In genomic region chr1:177854951-177855350, GRCh38 we compare ENCODE assay signal across 13 cellular contexts.
DNase-seq lines count a peak whose midpoint lies in the region; ATAC-seq, FAIRE-seq and TF ChIP-seq lines count a peak whose summit lies in the region.
"Had no signal": no experiment of that assay in that cellular context is flagged by ENCODE, and none has a peak within 500 bp of the region (broad histone marks: within the 10 kb centered on the region; RNA-seq: fewer than 3 reads in every experiment).

No MANE protein-coding gene starts in this region.

- H3K9me1 ChIP-seq in IMR-90 (ENCODE audit: insufficient read depth, low read length): no peaks in the 10 kb centered on the region

- H2BK15ac ChIP-seq in IMR-90 (ENCODE audit: low read depth, low read length): no peak overlapping the region

- H2BK20ac ChIP-seq in IMR-90 (ENCODE audit: low read depth, low read length): no peak overlapping the region

- H3K4me1 ChIP-seq in IMR-90 (ENCODE audit: control insufficient read depth, insufficient read depth, low read length) (0 out of 2 replicates have a peak, but pooled peaks cover 2% of the 10 kb centered on the region), left ventricle myocardium inferior (no peaks in the 10 kb centered on the region), kidney (ENCODE audit: control insufficient read depth in 1 of 2, insufficient read depth in 1 of 2, low read depth in 1 of 2, low read length in 2 of 2) (peaks cover 0 to 5% of the 10 kb centered on the region in 2 donors)
- H3K4me1 ChIP-seq: A549, BE2C had no signal

- no peak overlapping the region for H3K18ac ChIP-seq in IMR-90 (ENCODE audit: low read depth, low read length)

- no peak overlapping the region for H3K27ac ChIP-seq in IMR-90 (ENCODE audit: insufficient read depth, low read length)
- no peak overlapping the region for H3K27ac ChIP-seq in left ventricle myocardium inferior (replicated peaks)
- no peak overlapping the region for H3K27ac ChIP-seq in kidney (ENCODE audit: low read depth in 2 of 2, low read length in 2 of 2)
- H3K27ac ChIP-seq: A549, C4-2B had no signal

- H3K9me3 ChIP-seq in IMR-90 (ENCODE audit: control insufficient read depth, insufficient read depth, low read length) (no peaks in the 10 kb centered on the region), left ventricle myocardium inferior (replicated peaks) (no peaks in the 10 kb centered on the region), kidney (ENCODE audit: control insufficient read depth in 1 of 2, low read length in 2 of 2) (no peaks in the 10 kb centered on the region)
- H3K9me3 ChIP-seq: A549, BE2C had no signal

- no peak overlapping the region for H4K8ac ChIP-seq in IMR-90 (ENCODE audit: low read depth in 2 of 2, low read length in 2 of 2)

- POLR2A ChIA-PET in IMR-90 (lab: Charles Lee; ENCODE audit: unreplicated experiment): no interaction called here

- H3K56ac ChIP-seq in IMR-90 (ENCODE audit: extremely low read depth, insufficient read depth, low read length): no peak overlapping the region

- BruUV-seq in IMR-90 (replicated peaks; lab: Mats Ljungman, UMichigan): no TSS peak

- H3K79me1 ChIP-seq in IMR-90 (ENCODE audit: low read depth in 1 of 2, low read length in 2 of 2): no peaks in the 10 kb centered on the region

- dilution Hi-C loops in IMR-90 (cut with HindIII; ENCODE audit: low sequenced_read_pairs, unreplicated experiment): no loop called here

- H3K4ac ChIP-seq in IMR-90 (ENCODE audit: low read depth, low read length): no peak overlapping the region

- no peak for DNase-seq in IMR-90
- DNase-seq in bronchial epithelial cell (ENCODE audit: low read depth): peak; percentile 17
- DNase-seq in left ventricle myocardium inferior: no peak
- DNase-seq in renal cortical epithelial cell (ENCODE audit: low read depth): peak; percentile 8
- DNase-seq in kidney: no peak
- DNase-seq: BE2C; CD4-positive, alpha-beta memory T cell; GF-D8; H7 had no signal

- no peaks in the 10 kb centered on the region for H4K20me1 ChIP-seq in IMR-90 (ENCODE audit: insufficient read depth, low read length)

- H3K27me3 ChIP-seq in IMR-90 (ENCODE audit: control insufficient read depth, insufficient read depth, low read length) (no peaks in the 10 kb centered on the region), bronchial epithelial cell (ENCODE audit: control insufficient read depth, insufficient read depth, low read length) (no peaks in the 10 kb centered on the region), left ventricle myocardium inferior (ENCODE audit: low read depth) (no peaks in the 10 kb centered on the region)
- H3K27me3 ChIP-seq: BE2C had no signal

- in situ Hi-C loops in IMR-90 (cut with MboI; ENCODE audit: low sequenced_read_pairs): no loop called here

- no peak overlapping the region for H3K23ac ChIP-seq in IMR-90 (ENCODE audit: low read depth, low read length)

- no peak overlapping the region for H2AFZ ChIP-seq in IMR-90 (replicated peaks; ENCODE audit: low read length, poor library complexity)
- H2AFZ ChIP-seq: GM23338 had no signal

- FAIRE-seq in bronchial epithelial cell (lab: Jason Lieb, UNC) (no peak), kidney (lab: Jason Lieb, UNC) (no peak)
- FAIRE-seq: A549 had no signal

- no peak for TF ChIP-seq RAD21 in IMR-90 (IDR thresholded peaks at IDR 0.05; ENCODE audit: low read length)

- H3K4me2 ChIP-seq in IMR-90 (ENCODE audit: low read depth, low read length): no peak overlapping the region
- H3K4me2 ChIP-seq: A549, GM23338 had no signal

- no peak overlapping the region for H4K5ac ChIP-seq in IMR-90 (ENCODE audit: low read depth, low read length)

- no peak overlapping the region for H2AK5ac ChIP-seq in IMR-90 (ENCODE audit: low read depth, low read length)

- no peak overlapping the region for H2BK5ac ChIP-seq in IMR-90 (ENCODE audit: low read depth, low read length, poor library complexity, severe bottlenecking)

- intact Hi-C loops in IMR-90 (cut with micrococcal nuclease) (no loop called here), left ventricle myocardium inferior (cut with micrococcal nuclease) (no loop called here), kidney (cut with DNase I) (no loop called here)

- H3K14ac ChIP-seq in IMR-90 (replicated peaks; ENCODE audit: low read depth, low read length): 0 out of 2 replicates have a peak overlapping the region, but pooled peaks have one; percentile 14

- no peaks in the 10 kb centered on the region for H3K36me3 ChIP-seq in IMR-90 (ENCODE audit: control insufficient read depth, insufficient read depth, low read length)
- H3K36me3 ChIP-seq in bronchial epithelial cell (ENCODE audit: control insufficient read depth, insufficient read depth, low read length): no peaks in the 10 kb centered on the region
- H3K36me3 ChIP-seq in left ventricle myocardium inferior: no peaks in the 10 kb centered on the region
- no peaks in the 10 kb centered on the region for H3K36me3 ChIP-seq in kidney (ENCODE audit: control insufficient read depth in 1 of 2, insufficient read depth in 2 of 2, low read length in 2 of 2)
- H3K36me3 ChIP-seq: BE2C had no signal

- H4K91ac ChIP-seq in IMR-90 (ENCODE audit: insufficient read depth, low read depth, low read length): no peak overlapping the region

- no peak overlapping the region for H2AK9ac ChIP-seq in IMR-90 (replicated peaks; ENCODE audit: low read depth, low read length, poor library complexity)

- TF ChIP-seq CTCF in IMR-90 (conservative IDR thresholded peaks at IDR 0.05; ENCODE audit: low read depth, low read length) (no peak), bronchial epithelial cell (IDR thresholded peaks at IDR 0.05; ENCODE audit: insufficient read depth, low read length, severe bottlenecking) (no peak), left ventricle myocardium inferior (IDR thresholded peaks at IDR 0.05; ENCODE audit: borderline replicate concordance) (peak; percentile 44), kidney (IDR thresholded peaks at IDR 0.05; ENCODE audit: borderline replicate concordance, extremely low read depth, insufficient read depth) (no peak)

- no peak overlapping the region for H2BK120ac ChIP-seq in IMR-90 (ENCODE audit: low read depth, low read length)

- no peak for ATAC-seq in IMR-90 (ENCODE audit: low read depth)
- ATAC-seq in HG02852 (IDR thresholded peaks at IDR 0.05; ENCODE audit: unreplicated experiment): no peak
- ATAC-seq: A549, GM23338 had no signal

- TF ChIP-seq POLR2A in IMR-90 (IDR thresholded peaks at IDR 0.05; ENCODE audit: low read depth, low read length): no peak

- H3K4me3 ChIP-seq in IMR-90 (ENCODE audit: insufficient read depth, low read depth, low read length) (no peak overlapping the region), bronchial epithelial cell (ENCODE audit: low read depth, low read length) (no peak overlapping the region), left ventricle myocardium inferior (no peak overlapping the region), kidney (ENCODE audit: low read length in 2 of 2) (no peak overlapping the region)
- H3K4me3 ChIP-seq: A549, GM23338 had no signal

- CTCF ChIA-PET in IMR-90 (lab: Yijun Ruan, JAX): no interaction called here

- H3K9ac ChIP-seq in IMR-90 (ENCODE audit: low read depth, low read length): no peak overlapping the region
- no peak overlapping the region for H3K9ac ChIP-seq in kidney (ENCODE audit: low read length in 2 of 2)

TF ChIP-seq in IMR-90, 13 proteins besides CTCF, POLR2A, EP300 and RAD21:
- TF ChIP-seq CEBPB (IDR thresholded peaks at IDR 0.05; ENCODE audit: low read depth, low read length): no peak
- TF ChIP-seq FOS (IDR thresholded peaks at IDR 0.05; ENCODE audit: low read depth, low read length): no peak
- TF ChIP-seq BHLHE40 (IDR thresholded peaks at IDR 0.05; ENCODE audit: low read depth, low read length): no peak
- TF ChIP-seq CHD1 (IDR thresholded peaks at IDR 0.05; ENCODE audit: low read depth, low read length): no peak
- TF ChIP-seq ELK1 (IDR thresholded peaks at IDR 0.05; ENCODE audit: borderline replicate concordance, low read depth, low read length): no peak
- no peak for TF ChIP-seq RCOR1 (IDR thresholded peaks at IDR 0.05; ENCODE audit: insufficient replicate concordance, low read length)
- TF ChIP-seq USF2 (IDR thresholded peaks at IDR 0.05; ENCODE audit: low read depth, low read length): no peak
- TF ChIP-seq MXI1 (IDR thresholded peaks at IDR 0.05; ENCODE audit: borderline replicate concordance, low read depth, low read length): no peak
- TF ChIP-seq MAFK (IDR thresholded peaks at IDR 0.05; ENCODE audit: low read depth, low read length): no peak
- TF ChIP-seq RFX5 (IDR thresholded peaks at IDR 0.05; ENCODE audit: low read depth, low read length): no peak
- TF ChIP-seq SMC3 (IDR thresholded peaks at IDR 0.05; ENCODE audit: low read depth, low read length): no peak
TF ChIP-seq in IMR-90: peak in this region for 0.

Comparison
In these comparisons a context has a peak if more than half of its experiments do, and no peak if none do; other contexts are left out.
1. DNase-seq: peak in bronchial epithelial cell (single experiment) and renal cortical epithelial cell (single experiment); none in IMR-90 (single experiment), left ventricle myocardium inferior (single experiment) and kidney (single experiment).